Comparison of ENCODE assay signal across 18 cellular contexts in the genomic region with DNA sequence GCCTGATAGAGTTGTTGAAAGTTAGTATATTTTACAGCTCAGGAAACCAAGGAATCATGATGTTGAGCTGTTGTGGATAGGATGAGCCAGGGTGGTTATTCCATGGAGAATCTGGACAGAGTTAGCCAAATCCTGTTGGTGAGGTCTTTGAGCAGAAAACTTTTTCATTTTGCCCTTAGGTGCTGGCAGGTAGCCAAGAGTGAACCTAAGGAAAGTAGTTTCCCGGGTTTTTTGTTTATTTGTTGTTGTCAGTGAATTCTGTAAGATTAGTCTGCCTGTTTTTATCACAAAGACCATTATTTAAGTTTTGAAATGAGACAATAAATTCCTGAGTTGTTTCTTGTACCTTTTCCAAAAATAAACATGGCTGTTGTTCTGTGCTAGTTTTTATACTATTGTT.
DNase-seq lines count a peak whose midpoint lies in the region; TF ChIP-seq lines count a peak whose summit lies in the region.
"Had no signal": no experiment of that assay in that cellular context is flagged by ENCODE, and none has a peak within 500 bp of the region (broad histone marks: within the 10 kb centered on the region; RNA-seq: fewer than 3 reads in every experiment).

No MANE protein-coding gene starts in this region.

- no peak overlapping the region for H3K27ac ChIP-seq in SJCRH30
- H3K27ac ChIP-seq in MM.1S (ENCODE audit: low read length), result no peak overlapping the region
- H3K27ac ChIP-seq: BLaER1 had no signal

- no peaks in the 10 kb centered on the region for H3K79me2 ChIP-seq in MM.1S (ENCODE audit: low read length)

- H3K4me3 ChIP-seq in SJCRH30 (no peak overlapping the region), MM.1S (ENCODE audit: low read length) (no peak overlapping the region)
- H3K4me3 ChIP-seq: BLaER1 had no signal

- H3K4me2 ChIP-seq in MM.1S (ENCODE audit: low read depth, low read length), result no peak overlapping the region
- H3K4me2 ChIP-seq: BLaER1 had no signal

- H3K9me2 ChIP-seq in MM.1S (replicated peaks; ENCODE audit: insufficient read depth, low read length), result no peaks in the 10 kb centered on the region

- H3F3A ChIP-seq in MM.1S (ENCODE audit: insufficient read depth, low read length), result no peaks in the 10 kb centered on the region

- H2AFZ ChIP-seq in MM.1S (ENCODE audit: low read length), result no peak overlapping the region

- H3K4me1 Mint-ChIP-seq in nephron, result peaks cover 17% of the 10 kb centered on the region

- H3K36me3 ChIP-seq in SJCRH30 (no peaks in the 10 kb centered on the region; the same call in 1 of the 2 replicates), MM.1S (replicated peaks; ENCODE audit: insufficient read depth, low read length) (no peaks in the 10 kb centered on the region)
- H3K36me3 ChIP-seq: BLaER1 had no signal

- no peaks in the 10 kb centered on the region for H3K27me3 ChIP-seq in SJCRH30
- no peaks in the 10 kb centered on the region for H3K27me3 ChIP-seq in MM.1S (replicated peaks; ENCODE audit: insufficient read depth, low read length)
- H3K27me3 ChIP-seq: BLaER1 had no signal

- H3K9me3 ChIP-seq in SJCRH30 (replicated peaks), result peaks cover 8% of the 10 kb centered on the region
- no peaks in the 10 kb centered on the region for H3K9me3 ChIP-seq in MM.1S (replicated peaks; ENCODE audit: insufficient read depth, low read length)

- no peak overlapping the region for H3K9ac ChIP-seq in MM.1S (ENCODE audit: low read length)
- H3K9ac ChIP-seq: BLaER1 had no signal

- H3K4me1 ChIP-seq in SJCRH30 (peaks cover 3% of the 10 kb centered on the region; the same call in 1 of the 2 replicates), MM.1S (ENCODE audit: low read length) (no peaks in the 10 kb centered on the region)
- H3K4me1 ChIP-seq: BLaER1 had no signal

- no peak for TF ChIP-seq CTCF in nephron (IDR thresholded peaks at IDR 0.05; ENCODE audit: unreplicated experiment in 3 of 3)
- TF ChIP-seq CTCF in MM.1S (IDR thresholded peaks at IDR 0.05; ENCODE audit: low read length), result no peak

- no peaks in the 10 kb centered on the region for H4K20me1 ChIP-seq in MM.1S (ENCODE audit: insufficient read depth, low read length)
- H4K20me1 ChIP-seq: BLaER1 had no signal

- peaks cover 28% of the 10 kb centered on the region for H3K36me3 Mint-ChIP-seq in nephron (ENCODE audit: low read depth)

- peaks cover 15% of the 10 kb centered on the region for H3K9me3 Mint-ChIP-seq in nephron

- H3K27me3 Mint-ChIP-seq in nephron (ENCODE audit: low read depth), result no peaks in the 10 kb centered on the region
- H3K27me3 Mint-ChIP-seq: CD4-positive, alpha-beta T cell had no signal

- H3K27ac Mint-ChIP-seq in nephron, result peak overlapping the region; percentile 46 to 85 (median 55)
- H3K27ac Mint-ChIP-seq: CD4-positive, alpha-beta T cell had no signal

- peak; percentile 5 for DNase-seq in EH (ENCODE audit: low read depth)
- DNase-seq in M059J (ENCODE audit: low read depth), result peak; percentile 50
- DNase-seq in SJCRH30, result peak; percentile 38 to 69
- no peak for DNase-seq in GOT3 (lab: John Stamatoyannopoulos, UW)
- DNase-seq in NCI-H1930 (lab: John Stamatoyannopoulos, UW), result no peak
- DNase-seq in MM.1S, result no peak
- DNase-seq: CD4-positive, alpha-beta T cell; COR-L47; DND-41; KG1; NCI-H1694; NCI-H2107; NCI-H2227 treated with DMSO at 0.1 percent for 48 hours; NCI-H524; NCI-H82; T1000 had no signal

- H3K4me3 Mint-ChIP-seq in nephron, result no peak overlapping the region
- H3K4me3 Mint-ChIP-seq: CD4-positive, alpha-beta T cell had no signal

Comparison
In these comparisons a context has a peak if more than half of its experiments do, and no peak if none do; other contexts are left out.
1. DNase-seq: peak in EH (single experiment), M059J (single experiment) and SJCRH30 (2 of 2); none in GOT3 (single experiment), NCI-H1930 (0 of 2) and MM.1S (single experiment).